In genomic region chr20:5656136-5656535, GRCh38 we compare ENCODE assay signal across 35 cellular contexts. TPM values are rescaled to one million over a fixed set of nuclear protein-coding genes. Genes with fewer than 3 reads are reported as not detected.
DNase-seq lines count a peak whose midpoint lies in the region; ATAC-seq, FAIRE-seq and TF ChIP-seq lines count a peak whose summit lies in the region.
"Had no signal": no experiment of that assay in that cellular context is flagged by ENCODE, and none has a peak within 500 bp of the region (broad histone marks: within the 10 kb centered on the region; RNA-seq: fewer than 3 reads in every experiment).

No MANE protein-coding gene starts in this region.

- H3K27me3 ChIP-seq in heart right ventricle (no peaks in the 10 kb centered on the region), H1 (replicated peaks in 1 of 4; ENCODE audit: control insufficient read depth in 3 of 4, extremely low read depth in 1 of 4, insufficient read depth in 3 of 4, low read length in 3 of 4) (no peaks in the 10 kb centered on the region), upper lobe of left lung (no peaks in the 10 kb centered on the region)
- H3K27me3 ChIP-seq: SJSA1, vagina had no signal

- intact Hi-C loops in cardiac septum (cut with DNase I) (no loop called here), heart right ventricle (cut with DNase I) (loop anchor here in 1 of 10 donors (5.0 kb wide), 1 partner anchor 96 kb away; the partner anchor contains the start of gene SHLD1)

- no peak overlapping the region for H3K4ac ChIP-seq in H1 (replicated peaks; ENCODE audit: insufficient read length, low read depth, low read length)

- no peaks in the 10 kb centered on the region for H3K36me3 Mint-ChIP-seq in nephron (ENCODE audit: low read depth)
- H3K36me3 Mint-ChIP-seq: natural killer cell treated with Interleukin-12 subunit alpha and Interleukin-12 subunit beta and Interleukin-15 and Interleukin-18, amount 100 ng/mL, for 72 hours had no signal

- H3K27ac ChIP-seq in heart right ventricle (peak overlapping the region in 2 of 10 donors; percentile 77 to 82), H1 (ENCODE audit: low read depth, low read length) (no peak overlapping the region), upper lobe of left lung (peak overlapping the region in 3 of 4 donors; percentile 28 to 86 (median 76))
- H3K27ac ChIP-seq: HL-60, KMS-11, SJSA1 had no signal

- POLR2A ChIA-PET in H1 (lab: Charles Lee; ENCODE audit: partially characterized antibody), result interaction anchor here (0.8 kb wide), 1 partner anchor 10 kb away, joined by 3 read pairs; no protein-coding TSS in a partner anchor

- peaks cover 42% of the 10 kb centered on the region for H3K4me1 Mint-ChIP-seq in nephron

- H4K20me1 ChIP-seq in H1 (replicated peaks in 1 of 2; ENCODE audit: control insufficient read depth in 1 of 2, insufficient read depth in 2 of 2, low read length in 2 of 2), result no peaks in the 10 kb centered on the region

- peak; percentile 77 for DNase-seq in cardiac septum (ENCODE audit: low spot score)
- no peak for DNase-seq in heart right ventricle
- no peak for DNase-seq in H1 (ENCODE audit: low read depth in 1 of 2, low spot score in 2 of 2)
- peak in 1 of 2 donors; percentile 36 for DNase-seq in upper lobe of left lung
- DNase-seq in amniotic stem cell (lab: John Stamatoyannopoulos, UW), result no peak
- DNase-seq: activated CD4-positive, alpha-beta T cell treated with anti-CD3 and anti-CD28 coated beads, Interleukin-2, amount 50 U/mL, for 1 hour; activated CD4-positive, CD25-positive, alpha-beta regulatory T cell; activated gamma-delta T cell treated with Interleukin-2 at 50 U/mL for 16 hours; activated T-cell treated with anti-CD3 and anti-CD28 coated beads, Interleukin-2, amount 50 U/mL, for 24 hours; CD4-positive, alpha-beta T cell; central memory CD4-positive, alpha-beta T cell; cortex of kidney; effector memory CD8-positive, alpha-beta T cell; erythroblast; glutamatergic neuron; HCEC 1CT; left ventricle myocardium superior; MV-4-11; NCI-H1436 treated with DMSO at 0.1 percent for 48 hours; NCI-H345; NCI-H69; stimulated activated naive CD4-positive, alpha-beta T cell; T-helper 1 cell had no signal

- H3K9me3 Mint-ChIP-seq in nephron, result no peaks in the 10 kb centered on the region
- H3K9me3 Mint-ChIP-seq: activated T-cell treated with anti-CD3 and anti-CD28 coated beads, Interleukin-2, amount 50 U/mL, for 24 hours; CD4-positive, alpha-beta T cell; effector memory CD8-positive, alpha-beta T cell; natural killer cell treated with Interleukin-12 subunit alpha and Interleukin-12 subunit beta and Interleukin-15 and Interleukin-18, amount 100 ng/mL, for 72 hours had no signal

- CTCF ChIA-PET in H1 (lab: Charles Lee; ENCODE audit: partially characterized antibody), result interaction anchor here (0.6 to 1.6 kb wide), 6 partner anchors 8 to 371 kb away, joined by 3 to 5 read pairs (median 4); no protein-coding TSS in a partner anchor

- H3K23me2 ChIP-seq in H1 (ENCODE audit: low read depth, low read length), result no peaks in the 10 kb centered on the region

- peak overlapping the region; percentile 95 to 97 (median 96) for H3K27ac Mint-ChIP-seq in nephron
- H3K27ac Mint-ChIP-seq: activated T-cell treated with anti-CD3 and anti-CD28 coated beads, Interleukin-2, amount 50 U/mL, for 24 hours; CD4-positive, alpha-beta T cell; effector memory CD8-positive, alpha-beta T cell; natural killer cell treated with Interleukin-12 subunit alpha and Interleukin-12 subunit beta and Interleukin-15 and Interleukin-18, amount 100 ng/mL, for 72 hours had no signal

- TF ChIP-seq CTCF in heart right ventricle (IDR thresholded peaks at IDR 0.05), result no peak
- TF ChIP-seq CTCF in H1 (IDR thresholded peaks at IDR 0.05; ENCODE audit: control extremely low read depth in 1 of 3, insufficient read depth in 1 of 3, low read depth in 1 of 3, low read length in 3 of 3), result no peak
- no peak for TF ChIP-seq CTCF in nephron (IDR thresholded peaks at IDR 0.05; ENCODE audit: unreplicated experiment in 3 of 3)
- no peak for TF ChIP-seq CTCF in upper lobe of left lung (IDR thresholded peaks at IDR 0.05)

- ATAC-seq in heart right ventricle, result no peak
- ATAC-seq in upper lobe of left lung (ENCODE audit: low FRiP score in 2 of 2), result no peak
- ATAC-seq in HG03378 (IDR thresholded peaks at IDR 0.05; ENCODE audit: unreplicated experiment), result no peak
- no peak for ATAC-seq in GM18861 (IDR thresholded peaks at IDR 0.05; ENCODE audit: unreplicated experiment)
- ATAC-seq: effector memory CD8-positive, alpha-beta T cell; left ventricle myocardium superior; natural killer cell treated with Interleukin-12 subunit alpha and Interleukin-12 subunit beta and Interleukin-15 and Interleukin-18, amount 100 ng/mL, for 72 hours had no signal

- no peaks in the 10 kb centered on the region for H3K79me1 ChIP-seq in H1 (ENCODE audit: low read depth, low read length)

- no peak overlapping the region for H3K4me3 ChIP-seq in heart right ventricle
- no peak overlapping the region for H3K4me3 ChIP-seq in H1 (ENCODE audit: extremely low read depth in 1 of 4, insufficient read depth in 2 of 4, low read depth in 3 of 4, low read length in 4 of 4)
- no peak overlapping the region for H3K4me3 ChIP-seq in upper lobe of left lung
- H3K4me3 ChIP-seq: SJSA1, vagina had no signal

- no peak overlapping the region for H2AK5ac ChIP-seq in H1 (ENCODE audit: low read depth, low read length)

- H3K36me3 ChIP-seq in heart right ventricle (no peaks in the 10 kb centered on the region), H1 (ENCODE audit: control insufficient read depth in 2 of 4, insufficient read depth in 4 of 4, low read length in 3 of 4) (no peaks in the 10 kb centered on the region), upper lobe of left lung (no peaks in the 10 kb centered on the region)
- H3K36me3 ChIP-seq: SJSA1, vagina had no signal

- no peak for TF ChIP-seq RAD21 in H1 (IDR thresholded peaks at IDR 0.05 in 1 of 2, conservative IDR thresholded peaks at IDR 0.05 in 1 of 2; ENCODE audit: low read depth in 2 of 2, low read length in 2 of 2)

- no peak overlapping the region for H3K4me3 Mint-ChIP-seq in nephron
- H3K4me3 Mint-ChIP-seq: activated T-cell treated with anti-CD3 and anti-CD28 coated beads, Interleukin-2, amount 50 U/mL, for 24 hours; CD4-positive, alpha-beta T cell; effector memory CD8-positive, alpha-beta T cell; natural killer cell treated with Interleukin-12 subunit alpha and Interleukin-12 subunit beta and Interleukin-15 and Interleukin-18, amount 100 ng/mL, for 72 hours had no signal

- no peaks in the 10 kb centered on the region for H3K27me3 Mint-ChIP-seq in nephron (ENCODE audit: low read depth)
- H3K27me3 Mint-ChIP-seq: activated T-cell treated with anti-CD3 and anti-CD28 coated beads, Interleukin-2, amount 50 U/mL, for 24 hours; CD4-positive, alpha-beta T cell had no signal

- TF ChIP-seq EP300 in H1 (IDR thresholded peaks at IDR 0.05; ENCODE audit: borderline replicate concordance in 1 of 2, low read depth in 2 of 2, low read length in 2 of 2) (no peak), upper lobe of left lung (IDR thresholded peaks at IDR 0.05) (no peak)

- H3K9ac ChIP-seq in H1 (replicated peaks in 1 of 4; ENCODE audit: extremely low read depth in 1 of 4, low read depth in 3 of 4, low read length in 3 of 4), result no peak overlapping the region
- H3K9ac ChIP-seq: KMS-11 had no signal

- no peak overlapping the region for H4K8ac ChIP-seq in H1 (ENCODE audit: extremely low read depth, insufficient read depth, low read length)

- no peak overlapping the region for H3K56ac ChIP-seq in H1 (replicated peaks; ENCODE audit: insufficient read length, low read depth, low read length)

- no peak overlapping the region for H2BK12ac ChIP-seq in H1 (ENCODE audit: low read depth, low read length)

- H2AFZ ChIP-seq in H1 (ENCODE audit: low read length), result 0 out of 2 replicates have a peak overlapping the region, but pooled peaks have one; percentile 85

- H3K9me3 ChIP-seq in heart right ventricle, result no peaks in the 10 kb centered on the region
- H3K9me3 ChIP-seq in H1 (ENCODE audit: insufficient read depth in 2 of 2, low read depth in 1 of 2, low read length in 1 of 2), result no peaks in the 10 kb centered on the region
- no peaks in the 10 kb centered on the region for H3K9me3 ChIP-seq in upper lobe of left lung
- H3K9me3 ChIP-seq: SJSA1, vagina had no signal

- WGBS in heart right ventricle, 2 donors, result 97% methylated on average over 5 of the region's 5 CpGs
- WGBS in H1 (ENCODE audit: extremely low coverage in 1 of 2, insufficient coverage in 1 of 2, insufficient read length in 1 of 2, insufficient replicate concordance in 2 of 2, low coverage in 1 of 2, low lambda C conversion rate in 2 of 2, missing lambda C conversion rate in 1 of 2), 2 experiments, result 90% methylated on average over 5 of the region's 5 CpGs; no CpG with 5 or more reads in 1 of the 2 experiments
- WGBS in upper lobe of left lung, 2 donors, result 76 to 85% methylated on average over 5 of the region's 5 CpGs

- H2BK5ac ChIP-seq in H1 (ENCODE audit: low read depth, low read length), result no peak overlapping the region

- TF ChIP-seq POLR2A in H1 (IDR thresholded peaks at IDR 0.05; ENCODE audit: control extremely low read depth in 1 of 2, low read depth in 2 of 2, low read length in 2 of 2) (no peak), upper lobe of left lung (IDR thresholded peaks at IDR 0.05) (no peak)

- H4K91ac ChIP-seq in H1 (replicated peaks; ENCODE audit: insufficient read length, low read length), result no peak overlapping the region

- no peak overlapping the region for H3K4me2 ChIP-seq in H1 (ENCODE audit: insufficient read depth in 1 of 2, low read depth in 2 of 2, low read length in 2 of 2)
- H3K4me2 ChIP-seq: KMS-11 had no signal

- H3K14ac ChIP-seq in H1 (ENCODE audit: insufficient read length), result no peak overlapping the region

- H2BK20ac ChIP-seq in H1 (ENCODE audit: low read length), result no peak overlapping the region

- no peak overlapping the region for H4K5ac ChIP-seq in H1 (ENCODE audit: insufficient read length, low read depth, low read length)

- H3K79me2 ChIP-seq in H1 (ENCODE audit: control insufficient read depth in 1 of 2, insufficient read depth in 2 of 2, low read length in 2 of 2), result no peaks in the 10 kb centered on the region

- no peak for FAIRE-seq in H1 (lab: Jason Lieb, UNC)
- FAIRE-seq: D721Med, GM18507, islet of Langerhans, RCC 7860 had no signal

- no peak overlapping the region for H2BK120ac ChIP-seq in H1 (replicated peaks; ENCODE audit: low read depth, low read length)

- no peak overlapping the region for H3K23ac ChIP-seq in H1 (ENCODE audit: insufficient read length)

- H3K4me1 ChIP-seq in heart right ventricle (peaks cover 9 to 78% (median 34%) of the 10 kb centered on the region in 9 donors), H1 (replicated peaks in 1 of 4; ENCODE audit: control insufficient read depth in 3 of 4, insufficient read depth in 4 of 4, low read length in 3 of 4) (no peaks in the 10 kb centered on the region), upper lobe of left lung (peaks cover 40 to 56% (median 49%) of the 10 kb centered on the region in 4 donors)

- no peak overlapping the region for H2BK15ac ChIP-seq in H1 (ENCODE audit: low read length)

- no peak overlapping the region for H3K18ac ChIP-seq in H1 (ENCODE audit: extremely low read depth, low read length)

RNA-seq across cellular contexts. Expression of gene GPCPD1, which starts 45.3 kb away (rescaled TPM):
- total RNA-seq in cardiac septum (17.3 TPM), heart right ventricle (10 to 100 TPM; 11.7 to 35.3 (median 24.5) TPM), upper lobe of left lung (10 to 100 TPM; 36.0 to 96.3 (median 56.0) TPM)
- polyA plus RNA-seq in heart right ventricle (1 to 10 TPM; 4.5 to 8.6 TPM), H1 (2011; rRNA removed) (2.8 and 4.5 TPM in 2 replicates)
- 6.3 and 6.8 TPM in 2 replicates for total RNA-seq in H1 (2021; fragmentation: NEBNext Ultra II Directional; extraction: Animal tissue kit (Norgen Biotek cat#: 25700))
- 3.7 TPM for polyA plus RNA-seq in H1 (2011; cell fraction: cytosol; rRNA removed)
- polyA plus RNA-seq in H1 (2011; cell fraction: nucleus; rRNA removed), result 4.1 TPM
- 3.2 to 6.9 TPM (median 4.7 TPM) in 4 replicates for polyA plus RNA-seq in H1 (2012, experiment 1 of 2)
- polyA plus RNA-seq in H1 (2012, experiment 2 of 2), result 0.30 TPM
- 3.3 TPM for polyA plus RNA-seq in H1 (2013, experiment 1 of 2)
- polyA plus RNA-seq in H1 (2013, experiment 2 of 2), result 2.8 TPM
- 5.8 and 8.0 TPM in 2 replicates for polyA minus RNA-seq in H1 (2011; rRNA and poly(A)+ RNA removed)
- 4.9 TPM for polyA minus RNA-seq in H1 (2011; cell fraction: cytosol; rRNA and poly(A)+ RNA removed)
- polyA minus RNA-seq in H1 (2011; cell fraction: nucleus; rRNA and poly(A)+ RNA removed), result 7.2 TPM
